In genomic region chr7:152949790-152950189, GRCh38 we compare ENCODE assay signal across 8 cellular contexts.
"Had no signal": no experiment of that assay in that cellular context is flagged by ENCODE, and none has a peak within 500 bp of the region (broad histone marks: within the 10 kb centered on the region; RNA-seq: fewer than 3 reads in every experiment).

No MANE protein-coding gene starts in this region.

- H2AFZ ChIP-seq: GM23338 had no signal

- ATAC-seq: GM23338, K562 had no signal

- DNase-seq: H9, HCEC 1CT, KG1 had no signal

- H3K4me2 ChIP-seq: GM23338 had no signal

- H3K4me3 ChIP-seq: GM23338, K562 had no signal

- FAIRE-seq: H1, H54, HTR-8/SVneo, K562 had no signal
